In genomic region chr17:41786227-41787020, GRCh38 we compare ENCODE assay signal across 1 cellular context.
TF ChIP-seq lines count a peak whose summit lies in the region.

Gene JUP (minus strand): TSS chr17:41786711. CDS start chr17:41771854, 14,857 bp downstream.

TF ChIP-seq in HepG2, 621 proteins besides CTCF, POLR2A, EP300 and RAD21 (continued from another document and continues in another):
- TF ChIP-seq CC2D1A (CRISPR knock-in tag; IDR thresholded peaks at IDR 0.05) (peak; percentile 90; the same call in 1 of the 2 replicates), ZNF589 (CRISPR knock-in tag; conservative IDR thresholded peaks at IDR 0.05) (0 out of 2 replicates have a peak, but pooled peaks have one; percentile 37), ZNF224 (CRISPR knock-in tag; IDR thresholded peaks at IDR 0.05) (peak; percentile 29; the same call in 1 of the 2 replicates), ATF6 (CRISPR knock-in tag; conservative IDR thresholded peaks at IDR 0.05) (no peak), MTF2 (CRISPR knock-in tag; IDR thresholded peaks at IDR 0.05; ENCODE audit: borderline replicate concordance) (no peak), TP53 (CRISPR knock-in tag; conservative IDR thresholded peaks at IDR 0.05) (no peak), THAP11 (CRISPR knock-in tag; IDR thresholded peaks at IDR 0.05) (peak; percentile 38), ZNF891 (CRISPR knock-in tag; IDR thresholded peaks at IDR 0.05) (peak; percentile 67; the same call in 1 of the 2 replicates), ZSCAN29 (CRISPR knock-in tag; conservative IDR thresholded peaks at IDR 0.05) (no peak; the same call in 1 of the 2 replicates), ZHX1 (CRISPR knock-in tag; IDR thresholded peaks at IDR 0.05; ENCODE audit: low read depth) (no peak), SALL1 (CRISPR knock-in tag; IDR thresholded peaks at IDR 0.05) (peak; percentile 66), RNF2 (conservative IDR thresholded peaks at IDR 0.05; ENCODE audit: low read depth) (peak; percentile 38; the same call in 1 of the 2 replicates), POGZ (CRISPR knock-in tag; IDR thresholded peaks at IDR 0.05) (peak; percentile 56; the same call in 1 of the 2 replicates), ZNF382 (CRISPR knock-in tag; IDR thresholded peaks at IDR 0.05; ENCODE audit: borderline replicate concordance) (no peak), ARID4A (CRISPR knock-in tag; IDR thresholded peaks at IDR 0.05; ENCODE audit: borderline replicate concordance) (peak; percentile 91), TIGD3 (CRISPR knock-in tag; IDR thresholded peaks at IDR 0.05; ENCODE audit: borderline replicate concordance) (no peak; the same call in 1 of the 2 replicates), AKNA (CRISPR knock-in tag; IDR thresholded peaks at IDR 0.05; ENCODE audit: borderline replicate concordance) (no peak), ZNF326 (CRISPR knock-in tag; IDR thresholded peaks at IDR 0.05; ENCODE audit: borderline replicate concordance) (no peak), CEBPZ (IDR thresholded peaks at IDR 0.05; ENCODE audit: low read length) (peak; percentile 92), ZFP91 (CRISPR knock-in tag; IDR thresholded peaks at IDR 0.05; ENCODE audit: borderline replicate concordance) (peak; percentile 70; the same call in 1 of the 2 replicates), PCBP1 (IDR thresholded peaks at IDR 0.05; ENCODE audit: borderline replicate concordance, low read depth, low read length) (no peak), TMF1 (CRISPR knock-in tag; IDR thresholded peaks at IDR 0.05; ENCODE audit: low read depth) (peak; percentile 95), ZNF205 (CRISPR knock-in tag; IDR thresholded peaks at IDR 0.05) (0 out of 2 replicates have a peak, but pooled peaks have one; percentile 35), KLF9 (CRISPR knock-in tag; IDR thresholded peaks at IDR 0.05; ENCODE audit: low read depth) (0 out of 2 replicates have a peak, but pooled peaks have one; percentile 84), ZNF230 (CRISPR knock-in tag; IDR thresholded peaks at IDR 0.05) (no peak), MED1 (CRISPR knock-in tag; IDR thresholded peaks at IDR 0.05) (peak; percentile 69), KLF13 (CRISPR knock-in tag; IDR thresholded peaks at IDR 0.05) (no peak), ZSCAN31 (CRISPR knock-in tag; IDR thresholded peaks at IDR 0.05; ENCODE audit: low read depth) (peak; percentile 73), GATAD1 (CRISPR knock-in tag; IDR thresholded peaks at IDR 0.05) (0 out of 2 replicates have a peak, but pooled peaks have one; percentile 51), MED8 (CRISPR knock-in tag; IDR thresholded peaks at IDR 0.05; ENCODE audit: insufficient replicate concordance) (peak; percentile 49), ZNF704 (CRISPR knock-in tag; IDR thresholded peaks at IDR 0.05; ENCODE audit: borderline replicate concordance) (peak; percentile 50; the same call in 1 of the 2 replicates), ZNF431 (CRISPR knock-in tag; IDR thresholded peaks at IDR 0.05; ENCODE audit: borderline replicate concordance, low read depth) (peak; percentile 87; the same call in 1 of the 2 replicates), SMAD3 (CRISPR knock-in tag; IDR thresholded peaks at IDR 0.05) (peak; percentile 37; the same call in 1 of the 2 replicates), NR2C2 (CRISPR knock-in tag; IDR thresholded peaks at IDR 0.05; ENCODE audit: borderline replicate concordance) (peak; percentile 30; the same call in 1 of the 2 replicates), IRX3 (CRISPR knock-in tag; IDR thresholded peaks at IDR 0.05; ENCODE audit: borderline replicate concordance, low read depth) (peak; percentile 93; the same call in 1 of the 2 replicates)
